In the genomic region with DNA sequence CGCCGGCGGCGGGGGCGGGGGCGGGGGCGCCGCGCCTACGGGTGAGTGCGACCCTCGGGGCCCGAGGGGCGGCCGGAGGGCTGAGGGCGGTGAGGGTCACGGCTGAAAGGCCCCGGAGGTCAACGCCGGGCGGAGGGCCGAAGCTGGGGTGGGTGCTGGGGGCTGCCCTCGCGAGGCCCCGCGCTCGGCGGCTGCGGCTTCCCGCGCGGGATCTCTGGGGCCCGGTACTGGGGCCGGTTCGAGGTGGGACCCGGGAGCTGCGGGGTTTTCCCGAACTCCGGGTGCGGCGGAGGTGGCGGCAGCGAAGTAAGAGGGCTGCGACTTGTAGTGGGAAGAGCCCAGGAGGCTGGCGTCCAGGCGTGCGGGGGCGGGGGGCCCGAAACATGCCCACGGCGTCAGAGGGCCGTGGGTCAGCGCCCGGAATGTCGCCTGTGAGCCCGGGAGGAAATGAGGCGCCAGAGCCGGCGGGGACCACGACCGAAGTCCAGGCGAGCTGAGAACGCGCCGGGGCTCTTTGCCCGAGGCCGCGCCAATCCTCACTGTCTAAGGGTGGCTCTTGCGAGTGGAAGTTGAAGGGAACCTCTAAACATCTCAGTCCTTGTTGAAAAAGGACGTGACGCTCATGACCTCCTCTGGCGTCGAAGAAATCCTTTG, we compare ENCODE assay signal across 8 cellular contexts. TPM values are rescaled to one million over a fixed set of nuclear protein-coding genes. Genes with fewer than 3 reads are reported as not detected.
DNase-seq lines count a peak whose midpoint lies in the region; ATAC-seq and TF ChIP-seq lines count a peak whose summit lies in the region.

No MANE protein-coding gene starts in this region.

- H3K27me3 Mint-ChIP-seq in activated CD4-positive, alpha-beta memory T cell treated with anti-CD3 and anti-CD28 coated beads for 36 hours: peaks cover 12% of the 10 kb centered on the region
- H3K27me3 Mint-ChIP-seq in activated CD4-positive, alpha-beta memory T cell treated with anti-CD3 and anti-CD28 coated beads, Interleukin-2, amount 10 ng/mL, durations not matched to agents 7 days and 5 days: peaks cover 34% of the 10 kb centered on the region

- peaks cover 4% of the 10 kb centered on the region for H3K4me1 Mint-ChIP-seq in activated CD4-positive, alpha-beta memory T cell treated with anti-CD3 and anti-CD28 coated beads for 36 hours (ENCODE audit: low read depth)
- H3K4me1 Mint-ChIP-seq in activated CD4-positive, alpha-beta memory T cell treated with anti-CD3 and anti-CD28 coated beads, Interleukin-2, amount 10 ng/mL, durations not matched to agents 7 days and 5 days: peaks cover 13% of the 10 kb centered on the region

- CTCF ChIA-PET in activated CD4-positive, alpha-beta memory T cell treated with anti-CD3 and anti-CD28 coated beads for 36 hours (lab: Charles Lee): no interaction called here
- CTCF ChIA-PET in activated CD4-positive, alpha-beta memory T cell treated with anti-CD3 and anti-CD28 coated beads, Interleukin-2, amount 10 ng/mL, durations not matched to agents 7 days and 5 days (lab: Charles Lee): no interaction called here
- CTCF ChIA-PET in IMR-90 (lab: Yijun Ruan, JAX): interaction anchor here (0.5 kb wide), 1 partner anchor 74 kb away, joined by 3 read pairs; no protein-coding TSS in a partner anchor

- H3K9ac ChIP-seq in IMR-90 (ENCODE audit: low read depth, low read length) (peak overlapping the region; percentile 95), stomach smooth muscle (ENCODE audit: low read length in 2 of 2) (peak overlapping the region; percentile 58 to 73)

- H3K27me3 ChIP-seq in IMR-90 (ENCODE audit: control insufficient read depth, insufficient read depth, low read length): no peaks in the 10 kb centered on the region
- H3K27me3 ChIP-seq in stomach smooth muscle (ENCODE audit: control insufficient read depth in 1 of 2, insufficient read depth in 2 of 2, low read length in 2 of 2): peaks cover 0 to 3% of the 10 kb centered on the region in 2 donors

- peak overlapping the region; percentile 57 for H3K4me3 Mint-ChIP-seq in activated CD4-positive, alpha-beta memory T cell treated with anti-CD3 and anti-CD28 coated beads for 36 hours
- H3K4me3 Mint-ChIP-seq in activated CD4-positive, alpha-beta memory T cell treated with anti-CD3 and anti-CD28 coated beads, Interleukin-2, amount 10 ng/mL, durations not matched to agents 7 days and 5 days: no peak overlapping the region

- no peak overlapping the region for H3K27ac Mint-ChIP-seq in activated CD4-positive, alpha-beta memory T cell treated with anti-CD3 and anti-CD28 coated beads for 36 hours
- no peak overlapping the region for H3K27ac Mint-ChIP-seq in activated CD4-positive, alpha-beta memory T cell treated with anti-CD3 and anti-CD28 coated beads, Interleukin-2, amount 10 ng/mL, durations not matched to agents 7 days and 5 days

- no peak overlapping the region for H2BK15ac ChIP-seq in IMR-90 (ENCODE audit: low read depth, low read length)

- H4K20me1 ChIP-seq in IMR-90 (ENCODE audit: insufficient read depth, low read length): no peaks in the 10 kb centered on the region

- H3K14ac ChIP-seq in IMR-90 (replicated peaks; ENCODE audit: low read depth, low read length): 0 out of 2 replicates have a peak overlapping the region, but pooled peaks have one; percentile 1

- H3K56ac ChIP-seq in IMR-90 (ENCODE audit: extremely low read depth, insufficient read depth, low read length): peak overlapping the region; percentile 67

- H4K8ac ChIP-seq in IMR-90 (ENCODE audit: low read depth in 2 of 2, low read length in 2 of 2): peak overlapping the region in 1 of 2 experiments; percentile 67; a peak in 1 of 4 replicates

- peaks cover 3% of the 10 kb centered on the region; the same call in 1 of the 2 replicates for H3K9me1 ChIP-seq in IMR-90 (ENCODE audit: insufficient read depth, low read length)

- H3K36me3 Mint-ChIP-seq in activated CD4-positive, alpha-beta memory T cell treated with anti-CD3 and anti-CD28 coated beads for 36 hours: no peaks in the 10 kb centered on the region
- H3K36me3 Mint-ChIP-seq in activated CD4-positive, alpha-beta memory T cell treated with anti-CD3 and anti-CD28 coated beads, Interleukin-2, amount 10 ng/mL, durations not matched to agents 7 days and 5 days (ENCODE audit: low read depth): no peaks in the 10 kb centered on the region

- H3K4me3 ChIP-seq in IMR-90 (ENCODE audit: insufficient read depth, low read depth, low read length) (peak overlapping the region; percentile 88), cardiac fibroblast (replicated peaks in 1 of 2; ENCODE audit: low read depth in 2 of 2, low read length in 2 of 2) (peak overlapping the region; percentile 60 to 65), stomach smooth muscle (ENCODE audit: low read length in 2 of 2) (peak overlapping the region; percentile 73 to 74)

- H3K23ac ChIP-seq in IMR-90 (ENCODE audit: low read depth, low read length): peak overlapping the region; percentile 73; the same call in 1 of the 2 replicates

- no peak overlapping the region for H4K91ac ChIP-seq in IMR-90 (ENCODE audit: insufficient read depth, low read depth, low read length)

- H4K5ac ChIP-seq in IMR-90 (ENCODE audit: low read depth, low read length): peak overlapping the region; percentile 55; the same call in 1 of the 2 replicates

- H3K4me1 ChIP-seq in IMR-90 (ENCODE audit: control insufficient read depth, insufficient read depth, low read length): peaks cover 9% of the 10 kb centered on the region
- H3K4me1 ChIP-seq in stomach smooth muscle (ENCODE audit: control insufficient read depth, insufficient read depth, low read length): peaks cover 15% of the 10 kb centered on the region

- dilution Hi-C loops in IMR-90 (cut with HindIII; ENCODE audit: low sequenced_read_pairs, unreplicated experiment): no loop called here

- ATAC-seq in IMR-90 (ENCODE audit: low read depth) (peak; percentile 36), HG02973 (IDR thresholded peaks at IDR 0.05; ENCODE audit: unreplicated experiment) (no peak)

- peak; percentile 53 for TF ChIP-seq POLR2A in IMR-90 (IDR thresholded peaks at IDR 0.05; ENCODE audit: low read depth, low read length)

- WGBS in IMR-90 (ENCODE audit: extremely low coverage in 2 of 2, insufficient read length in 1 of 2), 2 experiments: 45% methylated on average over 44 of the region's 73 CpGs; no CpG with 5 or more reads in 1 of the 2 experiments

- in situ Hi-C loops in IMR-90 (cut with MboI; ENCODE audit: low sequenced_read_pairs): no loop called here

- TF ChIP-seq CTCF in IMR-90 (conservative IDR thresholded peaks at IDR 0.05; ENCODE audit: low read depth, low read length) (no peak), cardiac fibroblast (IDR thresholded peaks at IDR 0.05; ENCODE audit: low read depth, low read length) (no peak)

- intact Hi-C loops in activated CD4-positive, alpha-beta memory T cell treated with anti-CD3 and anti-CD28 coated beads for 36 hours (cut with micrococcal nuclease): no loop called here
- intact Hi-C loops in IMR-90 (cut with micrococcal nuclease): no loop called here

- peak overlapping the region; percentile 20; the same call in 1 of the 2 replicates for H3K18ac ChIP-seq in IMR-90 (ENCODE audit: low read depth, low read length)

- peaks cover 0 to 6% of the 10 kb centered on the region in 2 experiments; a peak in 1 of 4 replicates for H3K79me1 ChIP-seq in IMR-90 (ENCODE audit: low read depth in 1 of 2, low read length in 2 of 2)

- POLR2A ChIA-PET in activated CD4-positive, alpha-beta memory T cell treated with anti-CD3 and anti-CD28 coated beads for 36 hours (lab: Charles Lee): no interaction called here
- POLR2A ChIA-PET in activated CD4-positive, alpha-beta memory T cell treated with anti-CD3 and anti-CD28 coated beads, Interleukin-2, amount 10 ng/mL, durations not matched to agents 7 days and 5 days (lab: Charles Lee): no interaction called here
- POLR2A ChIA-PET in IMR-90 (lab: Charles Lee; ENCODE audit: unreplicated experiment): interaction anchor here (1.1 kb wide), 1 partner anchor 17 kb away, joined by 3 read pairs; no protein-coding TSS in a partner anchor

- DNase-seq in activated CD4-positive, alpha-beta memory T cell treated with anti-CD3 and anti-CD28 coated beads for 36 hours: no peak
- DNase-seq in activated CD4-positive, alpha-beta memory T cell treated with anti-CD3 and anti-CD28 coated beads, Interleukin-2, amount 10 ng/mL, durations not matched to agents 7 days and 5 days: no peak
- peak; percentile 10 for DNase-seq in IMR-90
- peak; percentile 20 to 56 for DNase-seq in cardiac fibroblast (ENCODE audit: low read depth in 2 of 2)
- peak; percentile 74 for DNase-seq in left kidney (ENCODE audit: low read depth, low spot score)
- no peak for DNase-seq in NCI-H82 (lab: John Stamatoyannopoulos, UW)

- no TSS peak for BruUV-seq in IMR-90 (replicated peaks; lab: Mats Ljungman, UMichigan)

- H2BK5ac ChIP-seq in IMR-90 (ENCODE audit: low read depth, low read length, poor library complexity, severe bottlenecking): peak overlapping the region; percentile 59

- H3K36me3 ChIP-seq in IMR-90 (ENCODE audit: control insufficient read depth, insufficient read depth, low read length): no peaks in the 10 kb centered on the region
- H3K36me3 ChIP-seq in stomach smooth muscle (ENCODE audit: control insufficient read depth in 2 of 2, insufficient read depth in 2 of 2, low read length in 2 of 2): no peaks in the 10 kb centered on the region

- H2AFZ ChIP-seq in IMR-90 (replicated peaks; ENCODE audit: low read length, poor library complexity): peak overlapping the region; percentile 83

- H2AK5ac ChIP-seq in IMR-90 (ENCODE audit: low read depth, low read length): no peak overlapping the region

- peak overlapping the region; percentile 49 for H3K4ac ChIP-seq in IMR-90 (ENCODE audit: low read depth, low read length)

- H3K9me3 ChIP-seq in IMR-90 (ENCODE audit: control insufficient read depth, insufficient read depth, low read length) (no peaks in the 10 kb centered on the region), stomach smooth muscle (ENCODE audit: control insufficient read depth in 2 of 2, low read length in 2 of 2) (no peaks in the 10 kb centered on the region)

- TF ChIP-seq RAD21 in IMR-90 (IDR thresholded peaks at IDR 0.05; ENCODE audit: low read length): no peak

- no peaks in the 10 kb centered on the region for H3K9me3 Mint-ChIP-seq in activated CD4-positive, alpha-beta memory T cell treated with anti-CD3 and anti-CD28 coated beads for 36 hours
- no peaks in the 10 kb centered on the region for H3K9me3 Mint-ChIP-seq in activated CD4-positive, alpha-beta memory T cell treated with anti-CD3 and anti-CD28 coated beads, Interleukin-2, amount 10 ng/mL, durations not matched to agents 7 days and 5 days

- H3K27ac ChIP-seq in IMR-90 (ENCODE audit: insufficient read depth, low read length) (peak overlapping the region; percentile 92), stomach smooth muscle (ENCODE audit: low read length) (peak overlapping the region; percentile 84)

- peak overlapping the region; percentile 62 for H2AK9ac ChIP-seq in IMR-90 (replicated peaks; ENCODE audit: low read depth, low read length, poor library complexity)

- H2BK120ac ChIP-seq in IMR-90 (ENCODE audit: low read depth, low read length): no peak overlapping the region; the same call in 1 of the 2 replicates

- H2BK20ac ChIP-seq in IMR-90 (ENCODE audit: low read depth, low read length): no peak overlapping the region

- H3K4me2 ChIP-seq in IMR-90 (ENCODE audit: low read depth, low read length): peak overlapping the region; percentile 85

RNA-seq across cellular contexts. Expression of gene IL13RA1, which starts 0.4 kb away (rescaled TPM):
- total RNA-seq in activated CD4-positive, alpha-beta memory T cell treated with anti-CD3 and anti-CD28 coated beads for 36 hours: 1 to 10 TPM; 1.5 to 1.9 TPM
- total RNA-seq in activated CD4-positive, alpha-beta memory T cell treated with anti-CD3 and anti-CD28 coated beads, Interleukin-2, amount 10 ng/mL, durations not matched to agents 7 days and 5 days: not detected
- total RNA-seq in IMR-90 (2012; rRNA removed): 31.7 and 35.6 TPM in 2 replicates
- polyA plus RNA-seq in IMR-90 (2012; rRNA removed): 17.7 and 24.2 TPM in 2 replicates
- 5.3 and 6.6 TPM in 2 replicates for polyA plus RNA-seq in IMR-90 (2012; cell fraction: cytosol; rRNA removed)
- 1.2 and 11.2 TPM in 2 replicates for polyA plus RNA-seq in IMR-90 (2012; cell fraction: nucleus; rRNA removed; ENCODE audit: low replicate concordance)

Comparison
In these comparisons a context has a peak if more than half of its experiments do, and no peak if none do; other contexts are left out.
1. DNase-seq: peak in IMR-90 (single experiment), cardiac fibroblast (2 of 2) and left kidney (single experiment); none in activated CD4-positive, alpha-beta memory T cell treated with anti-CD3 and anti-CD28 coated beads for 36 hours (single experiment), activated CD4-positive, alpha-beta memory T cell treated with anti-CD3 and anti-CD28 coated beads, Interleukin-2, amount 10 ng/mL, durations not matched to agents 7 days and 5 days (single experiment) and NCI-H82 (single experiment).
2. RNA of gene IL13RA1, which starts 0.4 kb away (total RNA-seq): 31.7 to 35.6 TPM in IMR-90; 1.5 to 1.9 TPM in activated CD4-positive, alpha-beta memory T cell treated with anti-CD3 and anti-CD28 coated beads for 36 hours and not detected in activated CD4-positive, alpha-beta memory T cell treated with anti-CD3 and anti-CD28 coated beads, Interleukin-2, amount 10 ng/mL, durations not matched to agents 7 days and 5 days; every median in the first group is over 10 times any median in the second.
3. Peak in every context shown above with its lines, with median percentiles within 50 percentile points of each other: H3K4me3 ChIP-seq.